7 cellular contexts compared by ENCODE assay signal in the genomic region with DNA sequence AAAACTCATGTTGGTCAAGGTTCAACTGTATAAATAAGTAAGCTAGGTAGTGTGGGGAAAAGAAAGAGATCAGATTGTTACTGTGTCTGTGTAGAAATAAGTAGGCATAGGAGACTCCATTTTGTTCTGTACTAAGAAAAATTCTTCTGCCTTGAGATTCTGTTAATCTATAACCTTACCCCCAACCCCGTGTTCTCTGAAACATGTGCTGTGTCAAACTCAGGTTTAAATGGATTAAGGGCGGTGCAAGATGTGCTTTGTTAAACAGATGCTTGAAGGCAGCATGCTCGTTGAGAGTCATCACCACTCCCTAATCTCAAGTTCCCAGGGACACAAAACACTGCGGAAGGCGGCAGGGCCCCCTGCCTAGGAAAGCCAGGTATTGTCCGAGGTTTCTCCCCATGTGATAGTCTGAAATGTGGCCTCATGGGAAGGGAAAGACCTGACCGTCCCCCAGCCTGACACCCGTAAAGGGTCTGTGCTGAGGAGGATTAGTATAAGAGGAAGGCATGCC. TPM values are rescaled to one million over a fixed set of nuclear protein-coding genes. Genes with fewer than 3 reads are reported as not detected.
DNase-seq lines count a peak whose midpoint lies in the region; ATAC-seq, FAIRE-seq and TF ChIP-seq lines count a peak whose summit lies in the region.
"Not testable (repeated sequence)": the region's sequence is repeated elsewhere in the genome, so short reads cannot be mapped to it uniquely, and the experiment has no call there.

No MANE protein-coding gene starts in this region.

- ATAC-seq in HepG2: not testable (repeated sequence)

- H3K4me3 ChIP-seq in astrocyte (ENCODE audit: insufficient read depth, low read depth, low read length); hepatocyte; HepG2 (replicated peaks in 1 of 3; ENCODE audit: insufficient read depth in 1 of 3, low read depth in 2 of 3, low read length in 3 of 3): not testable (repeated sequence)
- peak overlapping the region; percentile 10 for H3K4me3 ChIP-seq in neural progenitor cell

- H3K9me3 Mint-ChIP-seq in astrocyte (ENCODE audit: unreplicated experiment); neural progenitor cell; stimulated activated naive CD8-positive, alpha-beta T cell treated with anti-CD3 and anti-CD28 coated beads, Interleukin-15, Interleukin-2, amounts not matched to agents 100 ng/mL and 50 ng/mL, for 24 hours: not testable (repeated sequence)

- H3K9ac ChIP-seq in astrocyte (ENCODE audit: low read length); HepG2 (ENCODE audit: insufficient read depth, low read depth, low read length); neural progenitor cell: not testable (repeated sequence)

- FAIRE-seq in astrocyte (lab: Jason Lieb, UNC); HepG2 (lab: Jason Lieb, UNC): not testable (repeated sequence)

- H3K27me3 Mint-ChIP-seq in astrocyte (ENCODE audit: low read depth, unreplicated experiment): peaks cover 12% of the 10 kb centered on the region
- H3K27me3 Mint-ChIP-seq in neural progenitor cell (ENCODE audit: insufficient read depth, low read depth): peaks cover 10% of the 10 kb centered on the region
- H3K27me3 Mint-ChIP-seq in stimulated activated naive CD8-positive, alpha-beta T cell treated with anti-CD3 and anti-CD28 coated beads, Interleukin-15, Interleukin-2, amounts not matched to agents 100 ng/mL and 50 ng/mL, for 24 hours: not testable (repeated sequence)

- peak; percentile 12 for DNase-seq in HT-29 (ENCODE audit: low spot score)
- peak; percentile 94 for DNase-seq in NCI-H82 (lab: John Stamatoyannopoulos, UW)
- not testable (repeated sequence) for DNase-seq in astrocyte (ENCODE audit: low read depth); HepG2 (ENCODE audit: low spot score)
- DNase-seq in hepatocyte (ENCODE audit: low spot score): peak; percentile 41
- DNase-seq in neural progenitor cell (ENCODE audit: low spot score): peak; percentile 57

- POLR2A ChIA-PET in HepG2 (lab: Yijun Ruan, JAX): not testable (repeated sequence)

- not testable (repeated sequence) for H3K4me1 Mint-ChIP-seq in astrocyte (ENCODE audit: low read depth, unreplicated experiment); stimulated activated naive CD8-positive, alpha-beta T cell treated with anti-CD3 and anti-CD28 coated beads, Interleukin-15, Interleukin-2, amounts not matched to agents 100 ng/mL and 50 ng/mL, for 24 hours (ENCODE audit: low read depth)
- H3K4me1 Mint-ChIP-seq in neural progenitor cell: peaks cover 34% of the 10 kb centered on the region

- H3K4me2 ChIP-seq in astrocyte (ENCODE audit: low read length): not testable (repeated sequence)
- peak overlapping the region; percentile 62 for H3K4me2 ChIP-seq in hepatocyte
- peak overlapping the region; percentile 51 for H3K4me2 ChIP-seq in HepG2 (ENCODE audit: low read depth, low read length)
- H3K4me2 ChIP-seq in neural progenitor cell: peak overlapping the region; percentile 70

- not testable (repeated sequence) for H3K9me2 ChIP-seq in hepatocyte (replicated peaks; ENCODE audit: insufficient read depth)

- not testable (repeated sequence) for BruUV-seq in HepG2 (replicated peaks; lab: Mats Ljungman, UMichigan)

- H3K4me1 ChIP-seq in astrocyte (ENCODE audit: insufficient read depth, low read length): not testable (repeated sequence)
- peaks cover 26% of the 10 kb centered on the region for H3K4me1 ChIP-seq in hepatocyte (ENCODE audit: insufficient read depth)
- peaks cover 93% of the 10 kb centered on the region for H3K4me1 ChIP-seq in HepG2 (ENCODE audit: insufficient read depth, low read length)
- peaks cover 21% of the 10 kb centered on the region for H3K4me1 ChIP-seq in neural progenitor cell

- TF ChIP-seq EP300 in HepG2 (IDR thresholded peaks at IDR 0.05; ENCODE audit: low read depth in 2 of 2, low read length in 2 of 2); HepG2 (CRISPR knock-in tag; IDR thresholded peaks at IDR 0.05; ENCODE audit: borderline replicate concordance): not testable (repeated sequence)

- CTCF ChIA-PET in HepG2 (lab: Yijun Ruan, JAX; ENCODE audit: low intra/inter-chr PET ratio, low total read pairs): not testable (repeated sequence)

- not testable (repeated sequence) for TF ChIP-seq POLR2A in HepG2 (IDR thresholded peaks at IDR 0.05; ENCODE audit: insufficient read depth in 1 of 2, low read depth in 2 of 2, low read length in 2 of 2)

- H3K27me3 ChIP-seq in astrocyte (ENCODE audit: insufficient read depth, low read length); hepatocyte; HepG2 (ENCODE audit: control insufficient read depth in 1 of 2, insufficient read depth in 2 of 2, low read length in 2 of 2): not testable (repeated sequence)
- peaks cover 25% of the 10 kb centered on the region for H3K27me3 ChIP-seq in neural progenitor cell

- in situ Hi-C loops in HepG2 (cut with HindIII; ENCODE audit: extremely low pct_ligation_motif_present, low pct_unique_long_range_greater_than_20kb): not testable (repeated sequence)

- peak overlapping the region; percentile 72 for H3K27ac Mint-ChIP-seq in astrocyte (ENCODE audit: unreplicated experiment)
- peak overlapping the region; percentile 3 for H3K27ac Mint-ChIP-seq in neural progenitor cell
- H3K27ac Mint-ChIP-seq in stimulated activated naive CD8-positive, alpha-beta T cell treated with anti-CD3 and anti-CD28 coated beads, Interleukin-15, Interleukin-2, amounts not matched to agents 100 ng/mL and 50 ng/mL, for 24 hours: peak overlapping the region; percentile 26

- H3K9me3 ChIP-seq in astrocyte (ENCODE audit: insufficient read depth, low read depth, low read length); hepatocyte (ENCODE audit: low read depth); HepG2 (ENCODE audit: low read length); neural progenitor cell (ENCODE audit: low read depth): not testable (repeated sequence)

- not testable (repeated sequence) for H3K27ac ChIP-seq in astrocyte (ENCODE audit: low read depth, low read length); neural progenitor cell
- H3K27ac ChIP-seq in hepatocyte (peak overlapping the region; percentile 97), HepG2 (ENCODE audit: extremely low read length, insufficient read depth, low read length) (peak overlapping the region; percentile 71)

- H3K4me3 Mint-ChIP-seq in astrocyte (ENCODE audit: unreplicated experiment); stimulated activated naive CD8-positive, alpha-beta T cell treated with anti-CD3 and anti-CD28 coated beads, Interleukin-15, Interleukin-2, amounts not matched to agents 100 ng/mL and 50 ng/mL, for 24 hours: not testable (repeated sequence)
- H3K4me3 Mint-ChIP-seq in neural progenitor cell: peak overlapping the region; percentile 35

- H3K36me3 Mint-ChIP-seq in astrocyte (ENCODE audit: low read depth, unreplicated experiment); neural progenitor cell: not testable (repeated sequence)
- peaks cover 29% of the 10 kb centered on the region for H3K36me3 Mint-ChIP-seq in stimulated activated naive CD8-positive, alpha-beta T cell treated with anti-CD3 and anti-CD28 coated beads, Interleukin-15, Interleukin-2, amounts not matched to agents 100 ng/mL and 50 ng/mL, for 24 hours (ENCODE audit: low read depth)

- H3K36me3 ChIP-seq in astrocyte (ENCODE audit: insufficient read depth, low read length); hepatocyte (replicated peaks; ENCODE audit: insufficient read depth, low read depth); HepG2 (replicated peaks in 1 of 2; ENCODE audit: control insufficient read depth in 1 of 2, insufficient read depth in 2 of 2, low read length in 2 of 2); neural progenitor cell: not testable (repeated sequence)

- not testable (repeated sequence) for H3K79me2 ChIP-seq in astrocyte (ENCODE audit: insufficient read depth, low read length); hepatocyte; HepG2 (ENCODE audit: insufficient read depth, low read length); neural progenitor cell (ENCODE audit: low read depth)

- H3F3A ChIP-seq in neural progenitor cell (ENCODE audit: low read depth): peaks cover 23% of the 10 kb centered on the region

- WGBS in hepatocyte (ENCODE audit: low lambda C conversion rate, missing lambda C conversion rate): 5% methylated on average over 8 of the region's 8 CpGs
- 0% methylated on average over 8 of the region's 8 CpGs for WGBS in HepG2 (ENCODE audit: low lambda C conversion rate)

- H2AFZ ChIP-seq in astrocyte (ENCODE audit: low read depth, low read length); HepG2 (ENCODE audit: low read length); neural progenitor cell (replicated peaks): not testable (repeated sequence)
- H2AFZ ChIP-seq in hepatocyte: peak overlapping the region; percentile 24

- intact Hi-C loops in HepG2 (cut with micrococcal nuclease; ENCODE audit: unreplicated experiment): loop anchor here (5.0 kb wide), 1 partner anchor 34 kb away; no protein-coding TSS in a partner anchor

- not testable (repeated sequence) for TF ChIP-seq CTCF in astrocyte (IDR thresholded peaks at IDR 0.05; ENCODE audit: insufficient read depth, low read depth, low read length); hepatocyte (IDR thresholded peaks at IDR 0.05; ENCODE audit: poor library complexity); neural progenitor cell (IDR thresholded peaks at IDR 0.05)
- peak; percentile 12; the same call in 1 of the 2 replicates for TF ChIP-seq CTCF in HepG2 (CRISPR knock-in tag; IDR thresholded peaks at IDR 0.05)

- H4K20me1 ChIP-seq in astrocyte (ENCODE audit: insufficient read depth, low read length); hepatocyte (ENCODE audit: insufficient read depth, poor library complexity, severe bottlenecking); HepG2 (ENCODE audit: insufficient read depth, low read length); neural progenitor cell (ENCODE audit: low read depth): not testable (repeated sequence)

- TF ChIP-seq RAD21 in HepG2 (CRISPR knock-in tag; IDR thresholded peaks at IDR 0.05): not testable (repeated sequence)

RNA-seq across cellular contexts. Expression of a gene that starts 12.4 kb away (rescaled TPM):
- 15.3 and 21.6 TPM in 2 replicates for total RNA-seq in HT-29 (2014; rRNA removed; shearing (Covaris generic))
- total RNA-seq in astrocyte (21.3 and 21.7 TPM in 2 replicates), hepatocyte (16.9 TPM in 2 replicates), HepG2 (2016; rRNA removed; fragmentation: Illumina TruSeq; extraction: Trizol) (10.7 and 12.4 TPM in 2 replicates), neural progenitor cell (ENCODE audit: low replicate concordance) (4.6 and 9.4 TPM in 2 replicates)
- polyA plus RNA-seq in hepatocyte (18.1 and 19.3 TPM in 2 replicates), HepG2 (2011; rRNA removed) (13.4 and 14.3 TPM in 2 replicates)
- total RNA-seq in HepG2 (2016; cell fraction: cytosol; rRNA removed; fragmentation: Illumina TruSeq; extraction: Trizol; ENCODE audit: low read depth): 2.6 and 3.8 TPM in 2 replicates
- total RNA-seq in HepG2 (2016; cell fraction: insoluble cytoplasmic fraction; rRNA removed; fragmentation: Illumina TruSeq; extraction: Trizol): 11.2 and 11.8 TPM in 2 replicates
- 11.4 and 14.2 TPM in 2 replicates for total RNA-seq in HepG2 (2016; cell fraction: membrane; rRNA removed; fragmentation: Illumina TruSeq; extraction: Trizol)
- 8.0 and 11.8 TPM in 2 replicates for total RNA-seq in HepG2 (2016; cell fraction: nucleus; rRNA removed; fragmentation: Illumina TruSeq; extraction: Trizol)
- 9.3 and 10.2 TPM in 2 replicates for polyA plus RNA-seq in HepG2 (2011; cell fraction: cytosol; rRNA removed)
- polyA plus RNA-seq in HepG2 (2011; cell fraction: nucleus; rRNA removed): 16.0 and 19.8 TPM in 2 replicates
- 13.1 and 13.9 TPM in 2 replicates for polyA plus RNA-seq in HepG2 (2012)
- polyA plus RNA-seq in HepG2 (2016; cell fraction: cytosol; fragmentation: Illumina TruSeq; extraction: Trizol; ENCODE audit: low read depth): 2.3 TPM in 2 replicates
- 14.4 and 18.0 TPM in 2 replicates for polyA plus RNA-seq in HepG2 (2016; cell fraction: insoluble cytoplasmic fraction; fragmentation: Illumina TruSeq; extraction: Trizol; ENCODE audit: low read depth)
- polyA plus RNA-seq in HepG2 (2016; cell fraction: membrane; fragmentation: Illumina TruSeq; extraction: Trizol; ENCODE audit: low read depth): 11.1 and 12.7 TPM in 2 replicates
- 18.3 and 20.7 TPM in 2 replicates for polyA plus RNA-seq in HepG2 (2016; cell fraction: nucleus; fragmentation: Illumina TruSeq; extraction: Trizol; ENCODE audit: insufficient read depth, low read depth)
- polyA minus RNA-seq in HepG2 (2011; rRNA and poly(A)+ RNA removed; ENCODE audit: low replicate concordance): 12.6 and 66.8 TPM in 2 replicates
- polyA minus RNA-seq in HepG2 (2011; cell fraction: cytosol; rRNA and poly(A)+ RNA removed): 4.2 and 6.0 TPM in 2 replicates
- polyA minus RNA-seq in HepG2 (2011; cell fraction: nucleus; rRNA and poly(A)+ RNA removed): 5.8 and 9.9 TPM in 2 replicates

RNA-seq across cellular contexts. Expression of a gene that starts 28.1 kb away (rescaled TPM):
- 5.1 and 11.6 TPM in 2 replicates for total RNA-seq in HT-29 (2014; rRNA removed; shearing (Covaris generic))
- total RNA-seq in astrocyte (0.66 and 1.1 TPM in 2 replicates), hepatocyte (1.4 and 2.1 TPM in 2 replicates), HepG2 (2016; rRNA removed; fragmentation: Illumina TruSeq; extraction: Trizol) (0.09 TPM in 1 of 2 replicates, not detected in the other), neural progenitor cell (ENCODE audit: low replicate concordance) (0.69 and 1.8 TPM in 2 replicates)
- polyA plus RNA-seq in hepatocyte (1.3 and 2.6 TPM in 2 replicates), HepG2 (2011; rRNA removed) (0.14 and 0.20 TPM in 2 replicates)
- total RNA-seq in HepG2 (2016; cell fraction: cytosol; rRNA removed; fragmentation: Illumina TruSeq; extraction: Trizol; ENCODE audit: low read depth): not detected in 2 replicates
- total RNA-seq in HepG2 (2016; cell fraction: insoluble cytoplasmic fraction; rRNA removed; fragmentation: Illumina TruSeq; extraction: Trizol): 0.15 TPM in 1 of 2 replicates, not detected in the other
- total RNA-seq in HepG2 (2016; cell fraction: membrane; rRNA removed; fragmentation: Illumina TruSeq; extraction: Trizol): not detected in 2 replicates
- 0.13 TPM in 1 of 2 replicates, not detected in the other for total RNA-seq in HepG2 (2016; cell fraction: nucleus; rRNA removed; fragmentation: Illumina TruSeq; extraction: Trizol)
- polyA plus RNA-seq in HepG2 (2011; cell fraction: cytosol; rRNA removed): 0.08 and 0.09 TPM in 2 replicates
- polyA plus RNA-seq in HepG2 (2011; cell fraction: nucleus; rRNA removed): 0.21 and 0.61 TPM in 2 replicates
- polyA plus RNA-seq in HepG2 (2012): 0.19 and 0.21 TPM in 2 replicates
- not detected in 2 replicates for polyA plus RNA-seq in HepG2 (2016; cell fraction: cytosol; fragmentation: Illumina TruSeq; extraction: Trizol; ENCODE audit: low read depth)
- polyA plus RNA-seq in HepG2 (2016; cell fraction: insoluble cytoplasmic fraction; fragmentation: Illumina TruSeq; extraction: Trizol; ENCODE audit: low read depth): 0.45 TPM in 1 of 2 replicates, not detected in the other
- polyA plus RNA-seq in HepG2 (2016; cell fraction: membrane; fragmentation: Illumina TruSeq; extraction: Trizol; ENCODE audit: low read depth): not detected in 2 replicates
- polyA plus RNA-seq in HepG2 (2016; cell fraction: nucleus; fragmentation: Illumina TruSeq; extraction: Trizol; ENCODE audit: insufficient read depth, low read depth): 0.15 TPM in 1 of 2 replicates, not detected in the other
- polyA minus RNA-seq in HepG2 (2011; rRNA and poly(A)+ RNA removed; ENCODE audit: low replicate concordance): 0.88 and 18.6 TPM in 2 replicates
- polyA minus RNA-seq in HepG2 (2011; cell fraction: cytosol; rRNA and poly(A)+ RNA removed): not detected in 2 replicates
- polyA minus RNA-seq in HepG2 (2011; cell fraction: nucleus; rRNA and poly(A)+ RNA removed): 0.39 TPM in 1 of 2 replicates, not detected in the other

RNA-seq across cellular contexts. Expression of a gene that starts 31.3 kb away (rescaled TPM):
- 111 and 122 TPM in 2 replicates for total RNA-seq in HT-29 (2014; rRNA removed; shearing (Covaris generic))
- 28.9 and 29.9 TPM in 2 replicates for total RNA-seq in astrocyte
- total RNA-seq in hepatocyte: 60.7 and 81.4 TPM in 2 replicates
- 77.1 and 96.9 TPM in 2 replicates for polyA plus RNA-seq in hepatocyte
- 89.0 and 94.7 TPM in 2 replicates for total RNA-seq in HepG2 (2016; rRNA removed; fragmentation: Illumina TruSeq; extraction: Trizol)
- total RNA-seq in HepG2 (2016; cell fraction: cytosol; rRNA removed; fragmentation: Illumina TruSeq; extraction: Trizol; ENCODE audit: low read depth): 17.5 TPM in 2 replicates
- total RNA-seq in HepG2 (2016; cell fraction: insoluble cytoplasmic fraction; rRNA removed; fragmentation: Illumina TruSeq; extraction: Trizol): 82.4 and 93.0 TPM in 2 replicates
- total RNA-seq in HepG2 (2016; cell fraction: membrane; rRNA removed; fragmentation: Illumina TruSeq; extraction: Trizol): 27.4 and 27.7 TPM in 2 replicates
- total RNA-seq in HepG2 (2016; cell fraction: nucleus; rRNA removed; fragmentation: Illumina TruSeq; extraction: Trizol): 33.3 and 36.6 TPM in 2 replicates
- 68.4 and 72.5 TPM in 2 replicates for polyA plus RNA-seq in HepG2 (2011; rRNA removed)
- polyA plus RNA-seq in HepG2 (2011; cell fraction: cytosol; rRNA removed): 86.5 and 119 TPM in 2 replicates
- polyA plus RNA-seq in HepG2 (2011; cell fraction: nucleus; rRNA removed): 48.8 and 52.9 TPM in 2 replicates
- 33.5 and 43.4 TPM in 2 replicates for polyA plus RNA-seq in HepG2 (2012)
- polyA plus RNA-seq in HepG2 (2016; cell fraction: cytosol; fragmentation: Illumina TruSeq; extraction: Trizol; ENCODE audit: low read depth): 18.9 and 20.7 TPM in 2 replicates
- 86.3 and 93.3 TPM in 2 replicates for polyA plus RNA-seq in HepG2 (2016; cell fraction: insoluble cytoplasmic fraction; fragmentation: Illumina TruSeq; extraction: Trizol; ENCODE audit: low read depth)
- polyA plus RNA-seq in HepG2 (2016; cell fraction: membrane; fragmentation: Illumina TruSeq; extraction: Trizol; ENCODE audit: low read depth): 23.3 and 27.3 TPM in 2 replicates
- polyA plus RNA-seq in HepG2 (2016; cell fraction: nucleus; fragmentation: Illumina TruSeq; extraction: Trizol; ENCODE audit: insufficient read depth, low read depth): 65.7 and 78.3 TPM in 2 replicates
- polyA minus RNA-seq in HepG2 (2011; rRNA and poly(A)+ RNA removed; ENCODE audit: low replicate concordance): 42.8 and 60.1 TPM in 2 replicates
- 14.4 and 17.2 TPM in 2 replicates for polyA minus RNA-seq in HepG2 (2011; cell fraction: cytosol; rRNA and poly(A)+ RNA removed)
- 15.6 and 15.8 TPM in 2 replicates for polyA minus RNA-seq in HepG2 (2011; cell fraction: nucleus; rRNA and poly(A)+ RNA removed)
- total RNA-seq in neural progenitor cell (ENCODE audit: low replicate concordance): 99.3 and 103 TPM in 2 replicates

Comparison
In these comparisons a context has a peak if more than half of its experiments do, and no peak if none do; other contexts are left out.
1. H3K27ac Mint-ChIP-seq: peak in every context shown above with its lines; median percentile 72 in astrocyte; 26 in stimulated activated naive CD8-positive, alpha-beta T cell treated with anti-CD3 and anti-CD28 coated beads, Interleukin-15, Interleukin-2, amounts not matched to agents 100 ng/mL and 50 ng/mL, for 24 hours; 3 in neural progenitor cell.